Comparison of ENCODE assay signal across 8 cellular contexts in the genomic region with DNA sequence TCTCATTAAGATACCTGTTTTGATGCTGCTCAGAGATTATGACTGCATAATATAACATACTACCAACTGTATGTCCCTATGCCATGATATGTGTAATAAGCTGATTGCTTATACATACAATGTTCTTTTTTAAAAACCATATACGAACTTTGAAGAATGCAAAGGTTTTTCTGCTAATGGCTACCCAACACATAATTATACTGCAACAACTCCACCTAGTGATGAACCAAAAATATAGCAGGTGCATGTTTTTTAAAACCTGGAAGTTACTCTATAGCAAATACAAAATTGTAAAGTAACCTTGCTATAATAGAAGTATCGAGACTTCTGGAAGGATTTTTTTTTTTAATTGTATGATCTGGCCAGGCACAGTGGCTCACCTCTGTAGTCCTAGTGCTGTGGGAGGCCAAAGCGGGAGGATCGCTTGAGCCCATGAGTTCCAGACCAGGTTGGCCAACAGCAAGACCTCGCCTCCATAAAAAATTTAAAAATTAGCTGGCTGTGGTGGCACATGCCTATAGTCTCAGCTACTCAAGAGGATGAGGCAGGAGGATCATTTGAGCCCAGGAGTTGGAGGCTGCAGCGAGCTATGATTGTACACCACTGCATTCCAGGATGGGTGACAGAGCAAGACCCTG. TPM values are rescaled to one million over a fixed set of nuclear protein-coding genes. Genes with fewer than 3 reads are reported as not detected.
DNase-seq lines count a peak whose midpoint lies in the region; TF ChIP-seq lines count a peak whose summit lies in the region.

No MANE protein-coding gene starts in this region.

- peak; percentile 40 for DNase-seq in COLO829 (ENCODE audit: low spot score)
- DNase-seq in HL-60 (ENCODE audit: low read depth in 1 of 2, low spot score in 1 of 2) = no peak
- DNase-seq in RPMI7951 (ENCODE audit: low read depth) = peak; percentile 14
- DNase-seq in fibroblast of pulmonary artery (ENCODE audit: low read depth) = peak; percentile 61
- no peak for DNase-seq in activated CD4-positive, alpha-beta T cell treated with anti-CD3 and anti-CD28 coated beads, Interleukin-2, amount 50 U/mL, for 1 hour
- DNase-seq in effector memory CD4-positive, alpha-beta T cell = no peak
- no peak for DNase-seq in cerebellar nuclear complex (lab: John Stamatoyannopoulos, UW)

- H3K27me3 ChIP-seq in HL-60 (ENCODE audit: insufficient read depth, poor library complexity, severe bottlenecking) (no peaks in the 10 kb centered on the region), parathyroid adenoma (ENCODE audit: control insufficient read depth, insufficient read depth, low read length) (no peaks in the 10 kb centered on the region)
- H3K27me3 ChIP-seq in effector memory CD4-positive, alpha-beta T cell (replicated peaks; ENCODE audit: control insufficient read depth, insufficient read depth, low read length, poor library complexity, severe bottlenecking) = no peaks in the 10 kb centered on the region

- no peaks in the 10 kb centered on the region for H3K9me3 ChIP-seq in parathyroid adenoma (ENCODE audit: control insufficient read depth, low read length)
- no peaks in the 10 kb centered on the region for H3K9me3 ChIP-seq in effector memory CD4-positive, alpha-beta T cell (ENCODE audit: control insufficient read depth, low read length)

- H3K9ac ChIP-seq in parathyroid adenoma = no peak overlapping the region

- no peak overlapping the region for H3K4me3 ChIP-seq in HL-60 (replicated peaks; ENCODE audit: insufficient read depth, low read length)
- H3K4me3 ChIP-seq in fibroblast of pulmonary artery (replicated peaks; ENCODE audit: low read depth, low read length) = no peak overlapping the region
- no peak overlapping the region for H3K4me3 ChIP-seq in parathyroid adenoma (ENCODE audit: low read depth, low read length)
- no peak overlapping the region for H3K4me3 ChIP-seq in effector memory CD4-positive, alpha-beta T cell (ENCODE audit: insufficient read depth, low read depth, low read length, poor library complexity, severe bottlenecking)

- TF ChIP-seq CTCF in HL-60 (IDR thresholded peaks at IDR 0.05; ENCODE audit: insufficient read depth, low read length) = peak; percentile 3
- TF ChIP-seq CTCF in fibroblast of pulmonary artery (IDR thresholded peaks at IDR 0.05; ENCODE audit: low read length, missing control alignments) = peak; percentile 68
- peak; percentile 48 for TF ChIP-seq CTCF in parathyroid adenoma (IDR thresholded peaks at IDR 0.05)

- no peaks in the 10 kb centered on the region for H3K4me1 ChIP-seq in parathyroid adenoma
- no peaks in the 10 kb centered on the region for H3K4me1 ChIP-seq in effector memory CD4-positive, alpha-beta T cell (ENCODE audit: control insufficient read depth, insufficient read depth, low read length, poor library complexity, severe bottlenecking)

- H3K27ac ChIP-seq in HL-60 (replicated peaks) = no peak overlapping the region
- H3K27ac ChIP-seq in parathyroid adenoma = no peak overlapping the region
- no peak overlapping the region for H3K27ac ChIP-seq in effector memory CD4-positive, alpha-beta T cell (ENCODE audit: insufficient read depth, low read length, poor library complexity, severe bottlenecking)

- H3K36me3 ChIP-seq in parathyroid adenoma (ENCODE audit: control insufficient read depth, insufficient read depth, low read length) = no peaks in the 10 kb centered on the region
- H3K36me3 ChIP-seq in effector memory CD4-positive, alpha-beta T cell (ENCODE audit: control insufficient read depth, insufficient read depth, low read length) = no peaks in the 10 kb centered on the region

- no peak overlapping the region for H3K4me2 ChIP-seq in parathyroid adenoma (ENCODE audit: low read length)

- peaks cover 8% of the 10 kb centered on the region for H3K79me2 ChIP-seq in parathyroid adenoma

- peak overlapping the region; percentile 57 for H2AFZ ChIP-seq in parathyroid adenoma

RNA-seq across cellular contexts. Expression of gene HOMER1, which starts 49.1 kb away (rescaled TPM):
- 3.6 and 4.9 TPM in 2 replicates for total RNA-seq in RPMI7951 (2014; rRNA removed; shearing (Covaris generic))

Comparison
In these comparisons a context has a peak if more than half of its experiments do, and no peak if none do; other contexts are left out.
1. DNase-seq: peak in COLO829 (single experiment), RPMI7951 (single experiment) and fibroblast of pulmonary artery (single experiment); none in HL-60 (0 of 2), activated CD4-positive, alpha-beta T cell treated with anti-CD3 and anti-CD28 coated beads, Interleukin-2, amount 50 U/mL, for 1 hour (single experiment), effector memory CD4-positive, alpha-beta T cell (0 of 3) and cerebellar nuclear complex (0 of 2).
2. CTCF ChIP-seq: peak in every context shown above with its lines; median percentile 68 in fibroblast of pulmonary artery; 48 in parathyroid adenoma; 3 in HL-60.